1 cellular context compared by ENCODE assay signal in genomic region chr6:14092861-14093789, GRCh38.
TF ChIP-seq lines count a peak whose summit lies in the region.

No MANE protein-coding gene starts in this region.

TF ChIP-seq in WTC11, 78 proteins besides CTCF, POLR2A, EP300 and RAD21 (continued from another document):
- TF ChIP-seq GTF2I (CRISPR knock-in tag; conservative IDR thresholded peaks at IDR 0.05) (no peak), ERG (CRISPR knock-in tag; IDR thresholded peaks at IDR 0.05) (no peak), ZNF396 (CRISPR knock-in tag; IDR thresholded peaks at IDR 0.05; ENCODE audit: borderline replicate concordance) (no peak), KAT7 (CRISPR knock-in tag; IDR thresholded peaks at IDR 0.05; ENCODE audit: borderline replicate concordance) (no peak), ZNF317 (CRISPR knock-in tag; IDR thresholded peaks at IDR 0.05; ENCODE audit: borderline replicate concordance, low read depth) (no peak), ZNF512 (CRISPR knock-in tag; IDR thresholded peaks at IDR 0.05; ENCODE audit: borderline replicate concordance) (no peak), PREB (CRISPR knock-in tag; IDR thresholded peaks at IDR 0.05; ENCODE audit: borderline replicate concordance) (no peak)
